ENCODE assay signal across 1 cellular context in genomic region chr3:10815487-10815886, GRCh38.
TF ChIP-seq lines count a peak whose summit lies in the region.

No MANE protein-coding gene starts in this region.

TF ChIP-seq in IMR-90, 13 proteins besides CTCF, POLR2A, EP300 and RAD21:
- no peak for TF ChIP-seq NFE2L2 (IDR thresholded peaks at IDR 0.05; ENCODE audit: low read depth, low read length)
- no peak for TF ChIP-seq MAZ (IDR thresholded peaks at IDR 0.05; ENCODE audit: borderline replicate concordance, low read depth, low read length)
- no peak for TF ChIP-seq USF2 (IDR thresholded peaks at IDR 0.05; ENCODE audit: low read depth, low read length)
- TF ChIP-seq FOS (IDR thresholded peaks at IDR 0.05; ENCODE audit: low read depth, low read length): no peak
- TF ChIP-seq BHLHE40 (IDR thresholded peaks at IDR 0.05; ENCODE audit: low read depth, low read length): no peak
- no peak for TF ChIP-seq MXI1 (IDR thresholded peaks at IDR 0.05; ENCODE audit: borderline replicate concordance, low read depth, low read length)
- TF ChIP-seq RCOR1 (IDR thresholded peaks at IDR 0.05; ENCODE audit: insufficient replicate concordance, low read length): no peak
- no peak for TF ChIP-seq CHD1 (IDR thresholded peaks at IDR 0.05; ENCODE audit: low read depth, low read length)
- TF ChIP-seq RFX5 (IDR thresholded peaks at IDR 0.05; ENCODE audit: low read depth, low read length): no peak
- no peak for TF ChIP-seq MAFK (IDR thresholded peaks at IDR 0.05; ENCODE audit: low read depth, low read length)
- no peak for TF ChIP-seq CEBPB (IDR thresholded peaks at IDR 0.05; ENCODE audit: low read depth, low read length)
- TF ChIP-seq ELK1 (IDR thresholded peaks at IDR 0.05; ENCODE audit: borderline replicate concordance, low read depth, low read length): no peak
